Comparison of ENCODE assay signal across 1 cellular context in the genomic region with DNA sequence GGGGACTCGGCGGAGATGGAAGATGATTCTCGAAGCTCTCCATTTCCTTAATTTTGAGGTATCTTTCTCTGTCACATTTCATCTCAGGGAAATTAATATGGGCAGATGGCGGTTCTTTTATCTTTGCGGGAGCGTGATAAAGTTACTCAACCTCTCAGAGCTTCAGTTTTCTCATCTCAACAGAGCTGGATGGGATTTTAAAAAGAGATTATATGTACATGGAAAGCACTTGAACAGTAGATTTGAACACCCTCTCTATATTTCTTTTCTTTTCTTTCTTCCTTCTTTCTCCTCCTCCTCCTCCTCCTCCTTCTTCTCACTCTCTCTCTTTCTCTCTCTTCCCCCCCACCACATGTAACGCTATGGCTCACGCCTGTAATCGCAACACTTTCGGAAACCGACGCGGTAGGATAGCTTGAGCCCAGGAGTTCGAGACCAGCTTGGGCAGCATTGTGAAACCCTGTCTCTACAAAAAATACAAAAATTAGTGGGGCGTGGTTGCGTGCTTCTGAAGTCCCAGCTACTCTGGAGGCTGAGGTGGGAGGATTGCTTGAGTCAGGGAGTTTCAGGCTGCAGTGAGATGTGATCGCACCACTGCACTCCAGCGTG.
TF ChIP-seq lines count a peak whose summit lies in the region.

No MANE protein-coding gene starts in this region.

TF ChIP-seq in HEK293, 187 proteins besides CTCF, POLR2A, EP300 and RAD21 (continued from another document):
- TF ChIP-seq, protein P1, sequence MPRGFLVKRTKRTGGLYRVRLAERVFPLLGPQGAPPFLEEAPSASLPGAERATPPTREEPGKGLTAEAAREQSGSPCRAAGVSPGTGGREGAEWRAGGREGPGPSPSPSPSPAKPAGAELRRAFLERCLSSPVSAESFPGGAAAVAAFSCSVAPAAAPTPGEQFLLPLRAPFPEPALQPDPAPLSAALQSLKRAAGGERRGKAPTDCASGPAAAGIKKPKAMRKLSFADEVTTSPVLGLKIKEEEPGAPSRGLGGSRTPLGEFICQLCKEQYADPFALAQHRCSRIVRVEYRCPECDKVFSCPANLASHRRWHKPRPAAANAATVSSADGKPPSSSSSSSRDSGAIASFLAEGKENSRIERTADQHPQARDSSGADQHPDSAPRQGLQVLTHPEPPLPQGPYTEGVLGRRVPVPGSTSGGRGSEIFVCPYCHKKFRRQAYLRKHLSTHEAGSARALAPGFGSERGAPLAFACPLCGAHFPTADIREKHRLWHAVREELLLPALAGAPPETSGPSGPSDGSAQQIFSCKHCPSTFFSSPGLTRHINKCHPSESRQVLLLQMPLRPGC (tag by site-specific recombination; IDR thresholded peaks at IDR 0.05) = no peak
- TF ChIP-seq, protein P2, sequence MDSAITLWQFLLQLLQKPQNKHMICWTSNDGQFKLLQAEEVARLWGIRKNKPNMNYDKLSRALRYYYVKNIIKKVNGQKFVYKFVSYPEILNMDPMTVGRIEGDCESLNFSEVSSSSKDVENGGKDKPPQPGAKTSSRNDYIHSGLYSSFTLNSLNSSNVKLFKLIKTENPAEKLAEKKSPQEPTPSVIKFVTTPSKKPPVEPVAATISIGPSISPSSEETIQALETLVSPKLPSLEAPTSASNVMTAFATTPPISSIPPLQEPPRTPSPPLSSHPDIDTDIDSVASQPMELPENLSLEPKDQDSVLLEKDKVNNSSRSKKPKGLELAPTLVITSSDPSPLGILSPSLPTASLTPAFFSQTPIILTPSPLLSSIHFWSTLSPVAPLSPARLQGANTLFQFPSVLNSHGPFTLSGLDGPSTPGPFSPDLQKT (IDR thresholded peaks at IDR 0.05; ENCODE audit: borderline replicate concordance, low read depth, low read length) = no peak
- TF ChIP-seq ZNF10 (tag by site-specific recombination; IDR thresholded peaks at IDR 0.05) (no peak), MZF1 (tag by site-specific recombination; IDR thresholded peaks at IDR 0.05; ENCODE audit: borderline replicate concordance) (no peak), KLF1 (tag by site-specific recombination; IDR thresholded peaks at IDR 0.05) (no peak), ZNF521 (tag by site-specific recombination; IDR thresholded peaks at IDR 0.05) (no peak), ZNF596 (tag by site-specific recombination; IDR thresholded peaks at IDR 0.05) (0 out of 2 replicates have a peak, but pooled peaks have one; percentile 42), ZNF404 (tag by site-specific recombination; IDR thresholded peaks at IDR 0.05) (no peak), PRDM10 (tag by site-specific recombination; IDR thresholded peaks at IDR 0.05) (peak; percentile 32; the same call in 1 of the 2 replicates), ZSCAN30 (tag by site-specific recombination; IDR thresholded peaks at IDR 0.05) (no peak), ZNF19 (tag by site-specific recombination; IDR thresholded peaks at IDR 0.05; ENCODE audit: low read depth) (no peak), ZNF423 (tag by site-specific recombination; IDR thresholded peaks at IDR 0.05) (no peak), ZNF16 (tag by site-specific recombination; IDR thresholded peaks at IDR 0.05; ENCODE audit: low read depth) (no peak), PATZ1 (tag by site-specific recombination; IDR thresholded peaks at IDR 0.05) (peak; percentile 6; the same call in 1 of the 2 replicates), ZNF394 (tag by site-specific recombination; IDR thresholded peaks at IDR 0.05; ENCODE audit: borderline replicate concordance) (peak; percentile 54; the same call in 1 of the 2 replicates), ZNF148 (tag by site-specific recombination; IDR thresholded peaks at IDR 0.05; ENCODE audit: borderline replicate concordance) (no peak), ZNF416 (tag by site-specific recombination; IDR thresholded peaks at IDR 0.05) (no peak), ZNF792 (tag by site-specific recombination; IDR thresholded peaks at IDR 0.05) (no peak), ZNF211 (tag by site-specific recombination; IDR thresholded peaks at IDR 0.05; ENCODE audit: low read depth) (no peak), ZNF23 (tag by site-specific recombination; IDR thresholded peaks at IDR 0.05; ENCODE audit: borderline replicate concordance) (no peak), BCL11A (tag by site-specific recombination; IDR thresholded peaks at IDR 0.05; ENCODE audit: low read depth) (no peak), ZNF548 (tag by site-specific recombination; IDR thresholded peaks at IDR 0.05) (no peak), ZNF335 (tag by site-specific recombination; conservative IDR thresholded peaks at IDR 0.05) (peak; percentile 51), ZNF580 (tag by site-specific recombination; IDR thresholded peaks at IDR 0.05) (peak; percentile 74; the same call in 1 of the 2 replicates), ZNF184 (tag by site-specific recombination; IDR thresholded peaks at IDR 0.05) (no peak), ZNF629 (tag by site-specific recombination; IDR thresholded peaks at IDR 0.05) (no peak), ZNF843 (tag by site-specific recombination; IDR thresholded peaks at IDR 0.05) (no peak), ZNF324 (tag by site-specific recombination; IDR thresholded peaks at IDR 0.05) (peak; percentile 2; the same call in 1 of the 2 replicates), ZFHX2 (tag by site-specific recombination; conservative IDR thresholded peaks at IDR 0.05) (peak; percentile 33; the same call in 1 of the 2 replicates)
- TF ChIP-seq, protein P3, sequence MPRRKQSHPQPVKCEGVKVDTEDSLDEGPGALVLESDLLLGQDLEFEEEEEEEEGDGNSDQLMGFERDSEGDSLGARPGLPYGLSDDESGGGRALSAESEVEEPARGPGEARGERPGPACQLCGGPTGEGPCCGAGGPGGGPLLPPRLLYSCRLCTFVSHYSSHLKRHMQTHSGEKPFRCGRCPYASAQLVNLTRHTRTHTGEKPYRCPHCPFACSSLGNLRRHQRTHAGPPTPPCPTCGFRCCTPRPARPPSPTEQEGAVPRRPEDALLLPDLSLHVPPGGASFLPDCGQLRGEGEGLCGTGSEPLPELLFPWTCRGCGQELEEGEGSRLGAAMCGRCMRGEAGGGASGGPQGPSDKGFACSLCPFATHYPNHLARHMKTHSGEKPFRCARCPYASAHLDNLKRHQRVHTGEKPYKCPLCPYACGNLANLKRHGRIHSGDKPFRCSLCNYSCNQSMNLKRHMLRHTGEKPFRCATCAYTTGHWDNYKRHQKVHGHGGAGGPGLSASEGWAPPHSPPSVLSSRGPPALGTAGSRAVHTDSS (tag by site-specific recombination; IDR thresholded peaks at IDR 0.05) = peak; percentile 83
- TF ChIP-seq, protein P4, sequence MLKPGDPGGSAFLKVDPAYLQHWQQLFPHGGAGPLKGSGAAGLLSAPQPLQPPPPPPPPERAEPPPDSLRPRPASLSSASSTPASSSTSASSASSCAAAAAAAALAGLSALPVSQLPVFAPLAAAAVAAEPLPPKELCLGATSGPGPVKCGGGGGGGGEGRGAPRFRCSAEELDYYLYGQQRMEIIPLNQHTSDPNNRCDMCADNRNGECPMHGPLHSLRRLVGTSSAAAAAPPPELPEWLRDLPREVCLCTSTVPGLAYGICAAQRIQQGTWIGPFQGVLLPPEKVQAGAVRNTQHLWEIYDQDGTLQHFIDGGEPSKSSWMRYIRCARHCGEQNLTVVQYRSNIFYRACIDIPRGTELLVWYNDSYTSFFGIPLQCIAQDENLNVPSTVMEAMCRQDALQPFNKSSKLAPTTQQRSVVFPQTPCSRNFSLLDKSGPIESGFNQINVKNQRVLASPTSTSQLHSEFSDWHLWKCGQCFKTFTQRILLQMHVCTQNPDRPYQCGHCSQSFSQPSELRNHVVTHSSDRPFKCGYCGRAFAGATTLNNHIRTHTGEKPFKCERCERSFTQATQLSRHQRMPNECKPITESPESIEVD (tag by site-specific recombination; IDR thresholded peaks at IDR 0.05) = no peak
- TF ChIP-seq, protein P5, sequence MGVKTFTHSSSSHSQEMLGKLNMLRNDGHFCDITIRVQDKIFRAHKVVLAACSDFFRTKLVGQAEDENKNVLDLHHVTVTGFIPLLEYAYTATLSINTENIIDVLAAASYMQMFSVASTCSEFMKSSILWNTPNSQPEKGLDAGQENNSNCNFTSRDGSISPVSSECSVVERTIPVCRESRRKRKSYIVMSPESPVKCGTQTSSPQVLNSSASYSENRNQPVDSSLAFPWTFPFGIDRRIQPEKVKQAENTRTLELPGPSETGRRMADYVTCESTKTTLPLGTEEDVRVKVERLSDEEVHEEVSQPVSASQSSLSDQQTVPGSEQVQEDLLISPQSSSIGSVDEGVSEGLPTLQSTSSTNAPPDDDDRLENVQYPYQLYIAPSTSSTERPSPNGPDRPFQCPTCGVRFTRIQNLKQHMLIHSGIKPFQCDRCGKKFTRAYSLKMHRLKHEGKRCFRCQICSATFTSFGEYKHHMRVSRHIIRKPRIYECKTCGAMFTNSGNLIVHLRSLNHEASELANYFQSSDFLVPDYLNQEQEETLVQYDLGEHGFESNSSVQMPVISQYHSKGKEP (tag by site-specific recombination; IDR thresholded peaks at IDR 0.05) = no peak
- TF ChIP-seq, protein P6, sequence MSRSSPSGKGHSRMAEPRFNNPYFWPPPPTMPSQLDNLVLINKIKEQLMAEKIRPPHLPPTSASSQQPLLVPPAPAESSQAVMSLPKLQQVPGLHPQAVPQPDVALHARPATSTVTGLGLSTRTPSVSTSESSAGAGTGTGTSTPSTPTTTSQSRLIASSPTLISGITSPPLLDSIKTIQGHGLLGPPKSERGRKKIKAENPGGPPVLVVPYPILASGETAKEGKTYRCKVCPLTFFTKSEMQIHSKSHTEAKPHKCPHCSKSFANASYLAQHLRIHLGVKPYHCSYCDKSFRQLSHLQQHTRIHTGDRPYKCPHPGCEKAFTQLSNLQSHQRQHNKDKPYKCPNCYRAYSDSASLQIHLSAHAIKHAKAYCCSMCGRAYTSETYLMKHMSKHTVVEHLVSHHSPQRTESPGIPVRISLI (tag by site-specific recombination; IDR thresholded peaks at IDR 0.05) = no peak
TF ChIP-seq in HEK293: peak in this region for 13.
